Comparison of ENCODE assay signal across 2 cellular contexts in genomic region chr5:20276959-20277263, GRCh38.
TF ChIP-seq lines count a peak whose summit lies in the region.

No MANE protein-coding gene starts in this region.

TF ChIP-seq in SK-N-SH, 30 proteins besides CTCF, POLR2A, EP300 and RAD21 (continued from another document):
- no peak for TF ChIP-seq PBX3 (IDR thresholded peaks at IDR 0.05)

TF ChIP-seq in SK-N-SH treated with all-trans-retinoic acid at 6 μM for 48 hours, 23 proteins besides CTCF, POLR2A, EP300 and RAD21 (continued from another document):
- TF ChIP-seq PATZ1 (CRISPR knock-in tag; IDR thresholded peaks at IDR 0.05; ENCODE audit: borderline replicate concordance): no peak
- no peak for TF ChIP-seq GLIS3 (CRISPR knock-in tag; IDR thresholded peaks at IDR 0.05)
- no peak for TF ChIP-seq ZFP3 (CRISPR knock-in tag; IDR thresholded peaks at IDR 0.05)
TF ChIP-seq in SK-N-SH treated with all-trans-retinoic acid at 6 μM for 48 hours: peak in this region for 0.
